In the genomic region with DNA sequence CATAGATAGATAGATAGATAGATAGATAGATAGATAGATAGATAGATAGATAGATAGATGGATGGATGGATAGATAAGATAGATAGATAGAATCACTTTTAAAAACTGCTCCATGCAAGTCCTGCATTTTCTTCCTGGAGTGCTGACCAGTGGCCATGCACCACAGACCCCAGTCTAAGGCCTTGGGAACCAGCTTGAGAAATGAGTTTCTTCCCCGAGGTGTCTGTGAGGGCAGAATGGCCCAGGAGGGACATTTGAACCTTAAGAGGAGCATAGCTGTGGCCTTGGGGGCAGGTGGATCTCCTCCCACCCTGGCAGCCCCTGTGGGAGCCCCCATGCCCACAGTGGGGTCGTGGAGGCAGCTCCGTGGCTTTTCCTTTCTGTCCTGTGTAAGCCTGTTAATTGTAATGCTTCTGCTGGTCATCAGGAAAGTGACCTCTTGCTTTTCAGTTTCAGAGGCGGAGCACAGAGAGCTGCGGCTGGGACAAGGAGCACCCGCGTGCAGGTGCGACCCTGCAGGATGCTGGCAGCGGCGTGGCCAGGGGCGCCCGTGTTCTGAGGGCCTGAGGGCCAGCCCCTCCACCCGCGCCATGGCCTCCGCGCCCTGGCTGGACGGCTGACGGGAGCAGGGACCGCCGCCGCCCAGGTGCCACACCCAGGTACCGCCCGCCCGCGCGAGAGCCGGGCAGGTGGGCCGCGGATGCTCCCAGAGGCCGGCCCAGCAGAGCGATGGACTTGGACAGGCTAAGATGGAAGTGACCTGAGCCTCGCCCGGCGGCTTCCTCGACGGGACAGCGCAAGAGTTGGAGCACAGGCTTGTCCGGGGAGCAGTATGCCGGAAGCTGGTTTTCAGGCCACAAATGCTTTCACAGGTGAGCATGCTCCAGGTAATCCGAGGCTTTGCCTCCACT, we compare ENCODE assay signal across 19 cellular contexts.
"Had no signal": no experiment of that assay in that cellular context is flagged by ENCODE, and none has a peak within 500 bp of the region (broad histone marks: within the 10 kb centered on the region; RNA-seq: fewer than 3 reads in every experiment).

No MANE protein-coding gene starts in this region.

- H3K36me3 Mint-ChIP-seq: naive B cell, WTC11 had no signal

- H3K9me3 Mint-ChIP-seq: naive B cell, WTC11 had no signal

- H3K4me1 Mint-ChIP-seq: WTC11 had no signal

- H3K27me3 Mint-ChIP-seq: activated CD4-positive, alpha-beta T cell treated with anti-CD3 and anti-CD28 coated beads, Interleukin-2, amount 10 ng/mL, durations not matched to agents 24 days and 14 days; activated naive CD8-positive, alpha-beta T cell treated with anti-CD3 and anti-CD28 coated beads, Interleukin-2, amount 50 U/mL, for 24 hours; activated T-cell treated with anti-CD3 and anti-CD28 coated beads, Interleukin-2, amount 50 U/mL, for 24 hours; naive B cell had no signal

- DNase-seq: activated CD4-positive, alpha-beta T cell treated with anti-CD3 and anti-CD28 coated beads, Interleukin-2, amount 10 ng/mL, durations not matched to agents 24 days and 14 days; activated naive CD8-positive, alpha-beta T cell treated with anti-CD3 and anti-CD28 coated beads, Interleukin-2, amount 50 U/mL, for 24 hours; activated T-cell treated with anti-CD3 and anti-CD28 coated beads, Interleukin-2, amount 50 U/mL, for 24 hours; effector CD8-positive, alpha-beta T cell; gastrocnemius medialis; lower lobe of right lung; naive B cell; right lobe of liver; stimulated activated CD4-positive, alpha-beta T cell treated with anti-CD3 and anti-CD28 coated beads, Interleukin-2, amount 100 ng/mL, for 24 hours; stimulated activated naive CD4-positive, alpha-beta T cell treated with Interleukin-2 at 50 U/mL for 16 hours had no signal

- H3K9me3 ChIP-seq: ascending aorta, gastrocnemius medialis, lower lobe of right lung, right lobe of liver, thoracic aorta, vagina had no signal

- ATAC-seq: activated naive CD8-positive, alpha-beta T cell treated with anti-CD3 and anti-CD28 coated beads, Interleukin-2, amount 50 U/mL, for 24 hours; gastrocnemius medialis; lower lobe of right lung; right lobe of liver; SK-N-SH treated with all-trans-retinoic acid at 6 μM for 48 hours; WTC11 had no signal

- H3K4me3 ChIP-seq: ascending aorta, gastrocnemius medialis, lower lobe of right lung, right lobe of liver, thoracic aorta, vagina had no signal

- FAIRE-seq: bronchial epithelial cell, colon, keratinocyte had no signal

- H3K36me3 ChIP-seq: gastrocnemius medialis, lower lobe of right lung, thoracic aorta, vagina had no signal

- H3K27me3 ChIP-seq: ascending aorta, gastrocnemius medialis, right lobe of liver, vagina had no signal

- H3K4me1 ChIP-seq: right lobe of liver had no signal

- H3K4me3 Mint-ChIP-seq: activated CD4-positive, alpha-beta T cell treated with anti-CD3 and anti-CD28 coated beads, Interleukin-2, amount 10 ng/mL, durations not matched to agents 24 days and 14 days; activated naive CD8-positive, alpha-beta T cell treated with anti-CD3 and anti-CD28 coated beads, Interleukin-2, amount 50 U/mL, for 24 hours; activated T-cell treated with anti-CD3 and anti-CD28 coated beads, Interleukin-2, amount 50 U/mL, for 24 hours; naive B cell; WTC11 had no signal

- H3K27ac ChIP-seq: right lobe of liver had no signal

- H3K27ac Mint-ChIP-seq: activated CD4-positive, alpha-beta T cell treated with anti-CD3 and anti-CD28 coated beads, Interleukin-2, amount 10 ng/mL, durations not matched to agents 24 days and 14 days; activated naive CD8-positive, alpha-beta T cell treated with anti-CD3 and anti-CD28 coated beads, Interleukin-2, amount 50 U/mL, for 24 hours; activated T-cell treated with anti-CD3 and anti-CD28 coated beads, Interleukin-2, amount 50 U/mL, for 24 hours; progenitor cell of endocrine pancreas; WTC11 had no signal
